ENCODE assay signal across 1 cellular context in the genomic region with DNA sequence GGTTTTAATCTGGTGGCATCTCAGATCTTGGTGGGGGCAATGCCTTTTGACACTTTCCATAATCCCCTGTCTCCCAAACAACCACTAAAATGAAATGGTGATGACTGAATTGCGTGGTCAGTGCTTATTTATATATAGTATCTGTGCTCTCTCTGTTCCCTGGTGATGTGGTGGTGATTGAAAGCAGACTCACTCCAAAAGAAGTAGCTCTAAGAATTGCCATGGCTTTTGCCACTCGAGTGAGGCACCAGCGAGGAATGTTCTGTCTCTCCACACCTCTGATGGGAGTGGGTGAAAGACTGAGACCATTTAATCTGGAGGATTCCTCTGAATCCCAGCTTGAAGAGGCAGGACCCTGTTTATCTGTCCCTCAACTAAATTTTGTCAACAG.
TF ChIP-seq lines count a peak whose summit lies in the region.

No MANE protein-coding gene starts in this region.

TF ChIP-seq in HCT116, 20 proteins besides CTCF, POLR2A, EP300 and RAD21 (continued from another document):
- TF ChIP-seq, protein P1, sequence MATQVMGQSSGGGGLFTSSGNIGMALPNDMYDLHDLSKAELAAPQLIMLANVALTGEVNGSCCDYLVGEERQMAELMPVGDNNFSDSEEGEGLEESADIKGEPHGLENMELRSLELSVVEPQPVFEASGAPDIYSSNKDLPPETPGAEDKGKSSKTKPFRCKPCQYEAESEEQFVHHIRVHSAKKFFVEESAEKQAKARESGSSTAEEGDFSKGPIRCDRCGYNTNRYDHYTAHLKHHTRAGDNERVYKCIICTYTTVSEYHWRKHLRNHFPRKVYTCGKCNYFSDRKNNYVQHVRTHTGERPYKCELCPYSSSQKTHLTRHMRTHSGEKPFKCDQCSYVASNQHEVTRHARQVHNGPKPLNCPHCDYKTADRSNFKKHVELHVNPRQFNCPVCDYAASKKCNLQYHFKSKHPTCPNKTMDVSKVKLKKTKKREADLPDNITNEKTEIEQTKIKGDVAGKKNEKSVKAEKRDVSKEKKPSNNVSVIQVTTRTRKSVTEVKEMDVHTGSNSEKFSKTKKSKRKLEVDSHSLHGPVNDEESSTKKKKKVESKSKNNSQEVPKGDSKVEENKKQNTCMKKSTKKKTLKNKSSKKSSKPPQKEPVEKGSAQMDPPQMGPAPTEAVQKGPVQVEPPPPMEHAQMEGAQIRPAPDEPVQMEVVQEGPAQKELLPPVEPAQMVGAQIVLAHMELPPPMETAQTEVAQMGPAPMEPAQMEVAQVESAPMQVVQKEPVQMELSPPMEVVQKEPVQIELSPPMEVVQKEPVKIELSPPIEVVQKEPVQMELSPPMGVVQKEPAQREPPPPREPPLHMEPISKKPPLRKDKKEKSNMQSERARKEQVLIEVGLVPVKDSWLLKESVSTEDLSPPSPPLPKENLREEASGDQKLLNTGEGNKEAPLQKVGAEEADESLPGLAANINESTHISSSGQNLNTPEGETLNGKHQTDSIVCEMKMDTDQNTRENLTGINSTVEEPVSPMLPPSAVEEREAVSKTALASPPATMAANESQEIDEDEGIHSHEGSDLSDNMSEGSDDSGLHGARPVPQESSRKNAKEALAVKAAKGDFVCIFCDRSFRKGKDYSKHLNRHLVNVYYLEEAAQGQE (IDR thresholded peaks at IDR 0.05; ENCODE audit: low read depth): no peak
- no peak for TF ChIP-seq ZBTB33 (IDR thresholded peaks at IDR 0.05; ENCODE audit: extremely low read depth, insufficient replicate concordance, low read length)
- TF ChIP-seq POLR2AphosphoS5 (IDR thresholded peaks at IDR 0.05; ENCODE audit: low read depth, low read length): no peak
- no peak for TF ChIP-seq EZH2phosphoT487 (IDR thresholded peaks at IDR 0.05; ENCODE audit: borderline replicate concordance)
- TF ChIP-seq MAX (IDR thresholded peaks at IDR 0.05): no peak
- TF ChIP-seq JUND (IDR thresholded peaks at IDR 0.05): no peak
- TF ChIP-seq ZNF274 (IDR thresholded peaks at IDR 0.05; ENCODE audit: low read depth, low read length): no peak
- TF ChIP-seq TCF7L2 (IDR thresholded peaks at IDR 0.05; ENCODE audit: borderline replicate concordance, extremely low read depth, insufficient read depth, insufficient read length): no peak
